9 cellular contexts compared by ENCODE assay signal in the genomic region with DNA sequence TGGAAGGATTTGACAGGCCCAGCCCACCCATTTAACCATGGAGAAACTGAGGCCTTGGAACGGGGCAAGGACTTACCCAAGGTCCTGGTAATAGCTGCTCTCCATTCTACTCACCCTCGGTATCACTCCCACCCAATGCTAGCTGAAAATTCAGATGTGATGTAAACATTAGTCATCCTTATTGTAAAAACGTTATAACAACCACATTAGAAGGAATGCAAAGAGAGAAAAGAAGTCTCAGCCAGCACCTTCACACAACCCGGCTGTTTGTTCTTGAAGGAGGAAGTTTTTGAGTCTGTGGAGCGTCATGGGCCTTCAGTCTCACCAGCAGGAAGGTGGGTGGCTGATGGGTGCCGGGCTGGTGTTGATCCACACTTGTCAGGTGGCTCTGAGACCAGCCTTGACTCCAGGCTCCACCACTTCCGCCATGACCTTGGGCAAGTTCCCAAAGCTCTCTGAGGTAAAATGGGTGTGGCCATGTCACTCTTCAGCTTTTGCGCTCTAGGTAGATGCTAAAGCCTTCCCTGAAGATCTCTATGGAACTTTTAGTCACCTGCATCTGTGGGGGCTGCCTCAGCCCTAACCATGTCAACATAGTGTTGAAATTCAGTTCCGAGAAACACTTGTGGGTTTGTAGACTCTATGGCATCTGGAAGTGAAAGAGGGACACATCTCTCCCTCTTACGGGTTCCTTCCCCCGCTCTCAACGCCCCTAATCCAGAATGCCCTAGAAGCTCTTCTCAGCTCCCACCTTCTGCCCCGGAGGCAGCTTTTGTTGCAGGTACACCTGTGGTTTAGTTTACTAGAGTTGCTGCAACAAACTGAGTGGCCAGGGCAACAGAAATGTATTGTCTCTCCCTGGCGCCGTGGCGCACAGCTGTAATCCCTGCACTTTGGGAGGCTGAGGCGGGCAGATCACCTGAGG. TPM values are rescaled to one million over a fixed set of nuclear protein-coding genes. Genes with fewer than 3 reads are reported as not detected.
DNase-seq lines count a peak whose midpoint lies in the region; ATAC-seq lines count a peak whose summit lies in the region.
"Had no signal": no experiment of that assay in that cellular context is flagged by ENCODE, and none has a peak within 500 bp of the region (broad histone marks: within the 10 kb centered on the region; RNA-seq: fewer than 3 reads in every experiment).

No MANE protein-coding gene starts in this region.

- ATAC-seq in stimulated activated memory B cell treated with anti-CD40 and anti-IgM and Interleukin-4, amounts not matched to agents 10 μg/mL and 1 μg/mL and 100 μg/mL, for 72 hours = peak; percentile 83
- ATAC-seq in HG02798 (IDR thresholded peaks at IDR 0.05; ENCODE audit: poor library complexity, unreplicated experiment) (no peak), HG03135 (IDR thresholded peaks at IDR 0.05; ENCODE audit: unreplicated experiment) (no peak)

- H3K27me3 Mint-ChIP-seq in immature natural killer cell (ENCODE audit: low read depth in 3 of 3) = peaks cover 0 to 2% (median 1%) of the 10 kb centered on the region in 3 donors
- no peaks in the 10 kb centered on the region for H3K27me3 Mint-ChIP-seq in stimulated activated memory B cell treated with anti-CD40 and anti-IgM and Interleukin-4, amounts not matched to agents 10 μg/mL and 1 μg/mL and 100 μg/mL, for 72 hours

- H3K4me1 Mint-ChIP-seq in immature natural killer cell = peaks cover 17 to 18% of the 10 kb centered on the region in 2 donors
- peaks cover 46% of the 10 kb centered on the region for H3K4me1 Mint-ChIP-seq in stimulated activated memory B cell treated with anti-CD40 and anti-IgM and Interleukin-4, amounts not matched to agents 10 μg/mL and 1 μg/mL and 100 μg/mL, for 72 hours

- peak overlapping the region; percentile 10 to 88 (median 80) for H3K27ac Mint-ChIP-seq in immature natural killer cell
- H3K27ac Mint-ChIP-seq in stimulated activated memory B cell treated with anti-CD40 and anti-IgM and Interleukin-4, amounts not matched to agents 10 μg/mL and 1 μg/mL and 100 μg/mL, for 72 hours = peak overlapping the region; percentile 84

- H3K27me3 ChIP-seq in H7 (ENCODE audit: control insufficient read depth, insufficient read depth, low read length) = no peaks in the 10 kb centered on the region

- DNase-seq in NCI-H226 (peak; percentile 82), activated T-cell treated with anti-CD3 and anti-CD28 coated beads for 1 hour (ENCODE audit: low read depth) (peak; percentile 79), immature natural killer cell (peak; percentile 26 to 60 (median 31)), H7 (no peak), NCI-H1930 (lab: John Stamatoyannopoulos, UW) (no peak)

- no peaks in the 10 kb centered on the region for H3K36me3 ChIP-seq in H7 (replicated peaks; ENCODE audit: control insufficient read depth, insufficient read depth, low read length)

- no peaks in the 10 kb centered on the region for H3K9me3 Mint-ChIP-seq in immature natural killer cell
- H3K9me3 Mint-ChIP-seq in stimulated activated memory B cell treated with anti-CD40 and anti-IgM and Interleukin-4, amounts not matched to agents 10 μg/mL and 1 μg/mL and 100 μg/mL, for 72 hours = no peaks in the 10 kb centered on the region

- no peak overlapping the region for H3K4me3 ChIP-seq in H7 (ENCODE audit: insufficient read depth, low read depth, low read length)

- H3K36me3 Mint-ChIP-seq in immature natural killer cell = peaks cover 0 to 12% (median 4%) of the 10 kb centered on the region in 3 donors
- no peaks in the 10 kb centered on the region for H3K36me3 Mint-ChIP-seq in stimulated activated memory B cell treated with anti-CD40 and anti-IgM and Interleukin-4, amounts not matched to agents 10 μg/mL and 1 μg/mL and 100 μg/mL, for 72 hours

- peak overlapping the region in 4 of 5 donors; percentile 31 to 71 (median 55) for H3K4me3 Mint-ChIP-seq in immature natural killer cell
- peak overlapping the region; percentile 45 for H3K4me3 Mint-ChIP-seq in stimulated activated memory B cell treated with anti-CD40 and anti-IgM and Interleukin-4, amounts not matched to agents 10 μg/mL and 1 μg/mL and 100 μg/mL, for 72 hours

RNA-seq across cellular contexts. Expression of a gene that starts 14.8 kb away (rescaled TPM):
- polyA plus RNA-seq in immature natural killer cell = 10 to 100 TPM; 17.3 to 47.3 (median 19.1) TPM
- not detected in 2 replicates for total RNA-seq in H7 (2014; rRNA removed; shearing (Covaris generic))
- total RNA-seq: H1 had no signal

RNA-seq across cellular contexts. Expression of a gene that starts 34.3 kb away (rescaled TPM):
- under 1 TPM in 2 of 3 donors, not detected in 1; 0.41 to 0.43 TPM for polyA plus RNA-seq in immature natural killer cell
- 2.7 and 6.1 TPM in 2 replicates for total RNA-seq in H7 (2014; rRNA removed; shearing (Covaris generic))

Comparison
In these comparisons a context has a peak if more than half of its experiments do, and no peak if none do; other contexts are left out.
1. DNase-seq: peak in NCI-H226 (single experiment), activated T-cell treated with anti-CD3 and anti-CD28 coated beads for 1 hour (single experiment) and immature natural killer cell (3 of 3); none in H7 (single experiment) and NCI-H1930 (0 of 2).